8 cellular contexts compared by ENCODE assay signal in genomic region chr1:28928306-28928987, GRCh38. TPM values are rescaled to one million over a fixed set of nuclear protein-coding genes. Genes with fewer than 3 reads are reported as not detected.
DNase-seq lines count a peak whose midpoint lies in the region; ATAC-seq and TF ChIP-seq lines count a peak whose summit lies in the region.

No MANE protein-coding gene starts in this region.

- H3K4me3 ChIP-seq in right atrium auricular region = no peak overlapping the region
- no peak overlapping the region for H3K4me3 ChIP-seq in brain microvascular endothelial cell (ENCODE audit: low read depth, low read length)

- H3K27me3 ChIP-seq in right atrium auricular region (no peaks in the 10 kb centered on the region), brain microvascular endothelial cell (replicated peaks) (no peaks in the 10 kb centered on the region)

- no peaks in the 10 kb centered on the region for H3K36me3 ChIP-seq in right atrium auricular region
- H3K36me3 ChIP-seq in brain microvascular endothelial cell (replicated peaks) = no peaks in the 10 kb centered on the region

- peaks cover 22% of the 10 kb centered on the region for H3K36me3 Mint-ChIP-seq in activated CD4-positive, alpha-beta T cell treated with anti-CD3 and anti-CD28 coated beads, Interleukin-2, amount 10 ng/mL, durations not matched to agents 7 days and 5 days (ENCODE audit: low read depth)
- H3K36me3 Mint-ChIP-seq in stimulated activated naive CD8-positive, alpha-beta T cell treated with anti-CD3 and anti-CD28 coated beads, Interleukin-15, Interleukin-2, amounts not matched to agents 100 ng/mL and 50 ng/mL, for 24 hours (ENCODE audit: low read depth) = no peaks in the 10 kb centered on the region

- H3K4me1 Mint-ChIP-seq in activated CD4-positive, alpha-beta T cell treated with anti-CD3 and anti-CD28 coated beads, Interleukin-2, amount 10 ng/mL, durations not matched to agents 7 days and 5 days = peaks cover 71% of the 10 kb centered on the region
- H3K4me1 Mint-ChIP-seq in stimulated activated naive CD8-positive, alpha-beta T cell treated with anti-CD3 and anti-CD28 coated beads, Interleukin-15, Interleukin-2, amounts not matched to agents 100 ng/mL and 50 ng/mL, for 24 hours (ENCODE audit: low read depth) = peaks cover 76% of the 10 kb centered on the region

- CTCF ChIA-PET in activated CD4-positive, alpha-beta T cell treated with anti-CD3 and anti-CD28 coated beads, Interleukin-2, amount 10 ng/mL, durations not matched to agents 7 days and 5 days (lab: Charles Lee) = no interaction called here

- peak overlapping the region; percentile 35 to 51 for H3K27ac ChIP-seq in right atrium auricular region
- H3K27ac ChIP-seq in brain microvascular endothelial cell = no peak overlapping the region

- ATAC-seq in SK-N-SH treated with all-trans-retinoic acid at 6 μM for 48 hours (peak; percentile 20; the same call in 1 of the 3 replicates), GM18868 (IDR thresholded peaks at IDR 0.05; ENCODE audit: unreplicated experiment) (no peak)

- no peaks in the 10 kb centered on the region for H3K27me3 Mint-ChIP-seq in activated CD4-positive, alpha-beta T cell treated with anti-CD3 and anti-CD28 coated beads, Interleukin-2, amount 10 ng/mL, durations not matched to agents 7 days and 5 days
- no peaks in the 10 kb centered on the region for H3K27me3 Mint-ChIP-seq in stimulated activated naive CD8-positive, alpha-beta T cell treated with anti-CD3 and anti-CD28 coated beads, Interleukin-15, Interleukin-2, amounts not matched to agents 100 ng/mL and 50 ng/mL, for 24 hours

- no peak for DNase-seq in activated CD4-positive, alpha-beta T cell treated with anti-CD3 and anti-CD28 coated beads, Interleukin-2, amount 10 ng/mL, durations not matched to agents 7 days and 5 days
- DNase-seq in activated CD4-positive, alpha-beta T cell treated with anti-CD3 and anti-CD28 coated beads, Interleukin-2, amount 50 U/mL, for 1 hour = no peak
- DNase-seq in right atrium auricular region (ENCODE audit: low spot score) = no peak
- DNase-seq in SHP77 treated with DMSO at 0.1 percent for 48 hours (lab: John Stamatoyannopoulos, UW) = no peak
- DNase-seq in brain microvascular endothelial cell = no peak

- POLR2A ChIA-PET in activated CD4-positive, alpha-beta T cell treated with anti-CD3 and anti-CD28 coated beads, Interleukin-2, amount 10 ng/mL, durations not matched to agents 7 days and 5 days (lab: Charles Lee) = interaction anchor here (1.0 kb wide), 1 partner anchor 10 kb away, joined by 3 read pairs; no protein-coding TSS in a partner anchor

- H3K4me1 ChIP-seq in right atrium auricular region = peaks cover 0 to 20% of the 10 kb centered on the region in 2 donors

- in situ Hi-C loops in brain microvascular endothelial cell (cut with HindIII; ENCODE audit: low pct_ligation_motif_present, low sequenced_read_pairs) = no loop called here

- TF ChIP-seq CTCF in right atrium auricular region (IDR thresholded peaks at IDR 0.05) (no peak), brain microvascular endothelial cell (IDR thresholded peaks at IDR 0.05; ENCODE audit: low read depth, low read length, missing control alignments) (no peak)

- peak overlapping the region; percentile 95 for H3K27ac Mint-ChIP-seq in activated CD4-positive, alpha-beta T cell treated with anti-CD3 and anti-CD28 coated beads, Interleukin-2, amount 10 ng/mL, durations not matched to agents 7 days and 5 days
- H3K27ac Mint-ChIP-seq in stimulated activated naive CD8-positive, alpha-beta T cell treated with anti-CD3 and anti-CD28 coated beads, Interleukin-15, Interleukin-2, amounts not matched to agents 100 ng/mL and 50 ng/mL, for 24 hours = peak overlapping the region; percentile 91

- peaks cover 2% of the 10 kb centered on the region for H3K9me3 Mint-ChIP-seq in activated CD4-positive, alpha-beta T cell treated with anti-CD3 and anti-CD28 coated beads, Interleukin-2, amount 10 ng/mL, durations not matched to agents 7 days and 5 days
- H3K9me3 Mint-ChIP-seq in stimulated activated naive CD8-positive, alpha-beta T cell treated with anti-CD3 and anti-CD28 coated beads, Interleukin-15, Interleukin-2, amounts not matched to agents 100 ng/mL and 50 ng/mL, for 24 hours = no peaks in the 10 kb centered on the region

- no peaks in the 10 kb centered on the region for H3K9me3 ChIP-seq in right atrium auricular region

- peak overlapping the region; percentile 48 for H3K4me3 Mint-ChIP-seq in activated CD4-positive, alpha-beta T cell treated with anti-CD3 and anti-CD28 coated beads, Interleukin-2, amount 10 ng/mL, durations not matched to agents 7 days and 5 days
- H3K4me3 Mint-ChIP-seq in stimulated activated naive CD8-positive, alpha-beta T cell treated with anti-CD3 and anti-CD28 coated beads, Interleukin-15, Interleukin-2, amounts not matched to agents 100 ng/mL and 50 ng/mL, for 24 hours = peak overlapping the region; percentile 70

TF ChIP-seq in SK-N-SH treated with all-trans-retinoic acid at 6 μM for 48 hours, 23 proteins besides CTCF, POLR2A, EP300 and RAD21:
- TF ChIP-seq CREB5 (CRISPR knock-in tag; IDR thresholded peaks at IDR 0.05; ENCODE audit: low read depth) = no peak
- no peak for TF ChIP-seq ZFP30 (CRISPR knock-in tag; IDR thresholded peaks at IDR 0.05)
- TF ChIP-seq TCF4 (CRISPR knock-in tag; IDR thresholded peaks at IDR 0.05; ENCODE audit: borderline replicate concordance) = no peak
- no peak for TF ChIP-seq ISL1 (CRISPR knock-in tag; IDR thresholded peaks at IDR 0.05)
- TF ChIP-seq ZFP3 (CRISPR knock-in tag; IDR thresholded peaks at IDR 0.05) = no peak

RNA-seq across cellular contexts. Expression of gene EPB41, which starts 14.1 kb away (rescaled TPM):
- total RNA-seq in activated CD4-positive, alpha-beta T cell treated with anti-CD3 and anti-CD28 coated beads, Interleukin-2, amount 10 ng/mL, durations not matched to agents 7 days and 5 days = 100 to 1,000 TPM; 163 to 198 TPM
- total RNA-seq in right atrium auricular region = 10 to 100 TPM; 19.1 to 25.4 TPM

Comparison
In these comparisons a context has a peak if more than half of its experiments do, and no peak if none do; other contexts are left out.
1. RNA of gene EPB41, which starts 14.1 kb away (total RNA-seq): 163 to 198 TPM in activated CD4-positive, alpha-beta T cell treated with anti-CD3 and anti-CD28 coated beads, Interleukin-2, amount 10 ng/mL, durations not matched to agents 7 days and 5 days; 19.1 to 25.4 TPM in right atrium auricular region; every median in the first group is over 4 times any median in the second.